Comparison of ENCODE assay signal across 19 cellular contexts in genomic region chr21:42312626-42313104, GRCh38.
DNase-seq lines count a peak whose midpoint lies in the region; ATAC-seq lines count a peak whose summit lies in the region.
"Had no signal": no experiment of that assay in that cellular context is flagged by ENCODE, and none has a peak within 500 bp of the region (broad histone marks: within the 10 kb centered on the region; RNA-seq: fewer than 3 reads in every experiment).

No MANE protein-coding gene starts in this region.

- H3K27me3 Mint-ChIP-seq in stimulated activated naive CD8-positive, alpha-beta T cell treated with anti-CD3 and anti-CD28 coated beads, Interleukin-15, amount 100 ng/mL, for 72 hours, result no peaks in the 10 kb centered on the region

- no peak overlapping the region for H3K27ac Mint-ChIP-seq in stimulated activated naive CD8-positive, alpha-beta T cell treated with anti-CD3 and anti-CD28 coated beads, Interleukin-15, amount 100 ng/mL, for 72 hours
- H3K27ac Mint-ChIP-seq: naive thymus-derived CD4-positive, alpha-beta T cell; progenitor cell of endocrine pancreas; T-helper 1 cell treated with Interleukin-12 subunit alpha and Interleukin-12 subunit beta and Interleukin-4 antibody, amounts not matched to agents 30 μg/mL and 1 μg/mL, for 36 hours had no signal

- DNase-seq in DMS 273 (lab: John Stamatoyannopoulos, UW; ENCODE audit: unreplicated experiment), result peak; percentile 41
- DNase-seq in DMS 273 treated with DMSO at 0.1 percent for 48 hours (lab: John Stamatoyannopoulos, UW), result no peak
- DNase-seq in stimulated activated naive CD8-positive, alpha-beta T cell treated with anti-CD3 and anti-CD28 coated beads, Interleukin-15, amount 100 ng/mL, for 72 hours, result no peak
- no peak for DNase-seq in stimulated activated naive CD8-positive, alpha-beta T cell treated with anti-CD3 and anti-CD28 coated beads, Interleukin-15, Interleukin-2, amounts not matched to agents 100 U/mL and 50 U/mL, for 24 hours
- DNase-seq in islet precursor cell, result peak; percentile 43
- DNase-seq in midbrain (lab: John Stamatoyannopoulos, UW), result no peak
- no peak for DNase-seq in NCI-H82 treated with DMSO at 0.1 percent for 48 hours (lab: John Stamatoyannopoulos, UW; ENCODE audit: unreplicated experiment)
- DNase-seq: activated gamma-delta T cell treated with Interleukin-2 at 50 U/mL for 16 hours; caudate nucleus; effector memory CD4-positive, alpha-beta T cell; esophagus squamous epithelium; GF-D8; Right ventricle myocardium superior; WERI-Rb-1 had no signal

- peak; percentile 34 for ATAC-seq in stimulated activated naive CD8-positive, alpha-beta T cell treated with anti-CD3 and anti-CD28 coated beads, Interleukin-15, amount 100 ng/mL, for 72 hours
- ATAC-seq in stimulated activated naive CD8-positive, alpha-beta T cell treated with anti-CD3 and anti-CD28 coated beads, Interleukin-15, Interleukin-2, amounts not matched to agents 100 U/mL and 50 U/mL, for 24 hours, result no peak
- ATAC-seq in HG03571 (IDR thresholded peaks at IDR 0.05; ENCODE audit: unreplicated experiment), result no peak
- ATAC-seq: K562; naive thymus-derived CD4-positive, alpha-beta T cell had no signal

- no peaks in the 10 kb centered on the region for H3K9me3 Mint-ChIP-seq in stimulated activated naive CD8-positive, alpha-beta T cell treated with anti-CD3 and anti-CD28 coated beads, Interleukin-15, amount 100 ng/mL, for 72 hours
- H3K9me3 Mint-ChIP-seq: T-helper 1 cell treated with Interleukin-12 subunit alpha and Interleukin-12 subunit beta and Interleukin-4 antibody, amounts not matched to agents 30 μg/mL and 1 μg/mL, for 36 hours had no signal

- H3K4me3 Mint-ChIP-seq in stimulated activated naive CD8-positive, alpha-beta T cell treated with anti-CD3 and anti-CD28 coated beads, Interleukin-15, amount 100 ng/mL, for 72 hours, result no peak overlapping the region
- H3K4me3 Mint-ChIP-seq: naive thymus-derived CD4-positive, alpha-beta T cell; T-helper 1 cell treated with Interleukin-12 subunit alpha and Interleukin-12 subunit beta and Interleukin-4 antibody, amounts not matched to agents 30 μg/mL and 1 μg/mL, for 36 hours had no signal

- H3K4me1 Mint-ChIP-seq in stimulated activated naive CD8-positive, alpha-beta T cell treated with anti-CD3 and anti-CD28 coated beads, Interleukin-15, amount 100 ng/mL, for 72 hours, result peaks cover 7% of the 10 kb centered on the region

Comparison
In these comparisons a context has a peak if more than half of its experiments do, and no peak if none do; other contexts are left out.
1. DNase-seq: peak in DMS 273 (single experiment) and islet precursor cell (single experiment); none in DMS 273 treated with DMSO at 0.1 percent for 48 hours (single experiment), stimulated activated naive CD8-positive, alpha-beta T cell treated with anti-CD3 and anti-CD28 coated beads, Interleukin-15, amount 100 ng/mL, for 72 hours (0 of 2), stimulated activated naive CD8-positive, alpha-beta T cell treated with anti-CD3 and anti-CD28 coated beads, Interleukin-15, Interleukin-2, amounts not matched to agents 100 U/mL and 50 U/mL, for 24 hours (single experiment), midbrain (single experiment) and NCI-H82 treated with DMSO at 0.1 percent for 48 hours (single experiment).